In genomic region chr7:44073664-44074348, GRCh38 we compare ENCODE assay signal across 8 cellular contexts. TPM values are rescaled to one million over a fixed set of nuclear protein-coding genes. Genes with fewer than 3 reads are reported as not detected.
DNase-seq lines count a peak whose midpoint lies in the region; ATAC-seq, FAIRE-seq and TF ChIP-seq lines count a peak whose summit lies in the region.

No MANE protein-coding gene starts in this region.

- FAIRE-seq in GM19239 (lab: Jason Lieb, UNC): no peak

- TF ChIP-seq CTCF in sigmoid colon (IDR thresholded peaks at IDR 0.05): peak in 1 of 4 experiments; percentile 16

- TF ChIP-seq POLR2A in sigmoid colon (IDR thresholded peaks at IDR 0.05): no peak

- DNase-seq in activated T-cell treated with anti-CD3 and anti-CD28 coated beads for 4 hours (peak; percentile 30), cardiac septum (ENCODE audit: low spot score) (peak; percentile 96), sigmoid colon (peak; percentile 91), GM19239 (ENCODE audit: insufficient read length, low spot score) (no peak)
- DNase-seq in activated CD4-positive, alpha-beta T cell treated with anti-CD3 and anti-CD28 coated beads, Interleukin-2, amount 50 U/mL, for 48 hours: no peak

- no peak for TF ChIP-seq EP300 in sigmoid colon (IDR thresholded peaks at IDR 0.05)

- H3K9me3 ChIP-seq in sigmoid colon: no peaks in the 10 kb centered on the region

- peaks cover 0 to 26% (median 24%) of the 10 kb centered on the region in 4 donors for H3K4me1 ChIP-seq in sigmoid colon

- whole genome bisulfite sequencing in sigmoid colon, 2 donors: 25 to 58% methylated on average over 26 of the region's 26 CpGs

- H3K36me3 ChIP-seq in sigmoid colon: peaks cover 24 to 63% (median 28%) of the 10 kb centered on the region in 4 donors

- intact Hi-C loops in cardiac septum (cut with DNase I): no loop called here
- intact Hi-C loops in sigmoid colon (cut with DNase I): no loop called here

- H3K4me3 ChIP-seq in sigmoid colon: no peak overlapping the region

- ATAC-seq in GM18909 (IDR thresholded peaks at IDR 0.05; ENCODE audit: poor library complexity, unreplicated experiment): peak; percentile 53
- peak; percentile 49 for ATAC-seq in HG03457 (IDR thresholded peaks at IDR 0.05; ENCODE audit: unreplicated experiment)
- ATAC-seq in HG02981 (IDR thresholded peaks at IDR 0.05; ENCODE audit: unreplicated experiment): no peak

- H3K27ac ChIP-seq in sigmoid colon: peak overlapping the region; percentile 60 to 77 (median 62)

- H3K27me3 ChIP-seq in sigmoid colon: no peaks in the 10 kb centered on the region

RNA-seq across cellular contexts. Expression of gene PGAM2, which starts 8.4 kb away (rescaled TPM):
- total RNA-seq in cardiac septum (322 TPM), sigmoid colon (1 to 10 TPM in 2 of 4 donors, under 1 TPM in 2; 0.71 to 2.1 (median 1.1) TPM)
- 1 to 10 TPM in 2 of 3 donors, not detected in 1; 1.2 to 3.0 TPM for polyA plus RNA-seq in sigmoid colon

RNA-seq across cellular contexts. Expression of gene POLM, which starts 8.5 kb away (rescaled TPM):
- total RNA-seq in cardiac septum (13.9 TPM), sigmoid colon (10 to 100 TPM; 17.5 to 39.9 (median 24.8) TPM)
- polyA plus RNA-seq in sigmoid colon: 10 to 100 TPM in 1 of 3 donors, 1 to 10 TPM in 2; 5.5 to 23.4 (median 9.6) TPM

RNA-seq across cellular contexts. Expression of gene DBNL, which starts 29.3 kb away (rescaled TPM):
- total RNA-seq in cardiac septum: 48.9 TPM
- 100 to 1,000 TPM in 1 of 4 donors, 10 to 100 TPM in 3; 76.7 to 124 (median 86.6) TPM for total RNA-seq in sigmoid colon
- 100 to 1,000 TPM in 2 of 3 donors, 10 to 100 TPM in 1; 91.9 to 149 (median 102) TPM for polyA plus RNA-seq in sigmoid colon

RNA-seq across cellular contexts. Expression of gene AEBP1, which starts 30.3 kb away (rescaled TPM):
- total RNA-seq in cardiac septum (93.1 TPM), sigmoid colon (100 to 1,000 TPM in 2 of 4 donors, 10 to 100 TPM in 2; 74.6 to 182 (median 128) TPM)
- polyA plus RNA-seq in sigmoid colon: 10 to 100 TPM in 2 of 3 donors, 1 to 10 TPM in 1; 2.5 to 37.7 (median 12.0) TPM

RNA-seq across cellular contexts. Expression of gene POLD2, which starts 49.5 kb away (rescaled TPM):
- total RNA-seq in cardiac septum (88.1 TPM), sigmoid colon (10 to 100 TPM; 20.3 to 40.5 (median 29.5) TPM)
- 10 to 100 TPM; 31.9 to 91.2 (median 39.0) TPM for polyA plus RNA-seq in sigmoid colon

Comparison
In these comparisons a context has a peak if more than half of its experiments do, and no peak if none do; other contexts are left out.
1. DNase-seq: peak in activated T-cell treated with anti-CD3 and anti-CD28 coated beads for 4 hours (single experiment), cardiac septum (single experiment) and sigmoid colon (single experiment); none in GM19239 (single experiment) and activated CD4-positive, alpha-beta T cell treated with anti-CD3 and anti-CD28 coated beads, Interleukin-2, amount 50 U/mL, for 48 hours (0 of 2).
2. RNA of gene PGAM2, which starts 8.4 kb away (total RNA-seq): 322 TPM in cardiac septum (single experiment); 0.71 to 2.1 TPM in sigmoid colon; every median in the first group is over 100 times any median in the second.